Comparison of ENCODE assay signal across 22 cellular contexts in genomic region chr10:47297796-47298540, GRCh38. TPM values are rescaled to one million over a fixed set of nuclear protein-coding genes. Genes with fewer than 3 reads are reported as not detected.
"Had no signal": no experiment of that assay in that cellular context is flagged by ENCODE, and none has a peak within 500 bp of the region (broad histone marks: within the 10 kb centered on the region; RNA-seq: fewer than 3 reads in every experiment).

No MANE protein-coding gene starts in this region.

- H3K9me3 ChIP-seq: adrenal gland, ascending aorta, esophagus squamous epithelium, gastrocnemius medialis, heart left ventricle, psoas muscle, right atrium auricular region, upper lobe of left lung had no signal

- H3K27ac ChIP-seq: adrenal gland, coronary artery, gastrocnemius medialis, psoas muscle, right atrium auricular region, skin epidermis had no signal

- H3K4me3 Mint-ChIP-seq: central memory CD8-positive, alpha-beta T cell; endodermal cell; stimulated activated naive CD8-positive, alpha-beta T cell treated with anti-CD3 and anti-CD28 coated beads, Interleukin-15, amount 100 ng/mL, for 72 hours had no signal

- H3K36me3 ChIP-seq: adrenal gland, ascending aorta, esophagus squamous epithelium, gastrocnemius medialis, heart left ventricle, right atrium auricular region, upper lobe of left lung had no signal

- H3K4me1 ChIP-seq: psoas muscle had no signal

- H3K36me3 Mint-ChIP-seq: activated naive CD8-positive, alpha-beta T cell had no signal

- H3K9me3 Mint-ChIP-seq: central memory CD8-positive, alpha-beta T cell; endodermal cell; stimulated activated naive CD8-positive, alpha-beta T cell treated with anti-CD3 and anti-CD28 coated beads, Interleukin-15, amount 100 ng/mL, for 72 hours had no signal

- H3K4me3 ChIP-seq: adrenal gland, coronary artery, esophagus squamous epithelium, gastrocnemius medialis, heart left ventricle, psoas muscle, right atrium auricular region, skin epidermis, upper lobe of left lung had no signal

- H3K27ac Mint-ChIP-seq: activated naive CD8-positive, alpha-beta T cell; endodermal cell; stimulated activated naive CD8-positive, alpha-beta T cell treated with anti-CD3 and anti-CD28 coated beads, Interleukin-15, amount 100 ng/mL, for 72 hours had no signal

- ATAC-seq: psoas muscle; stimulated activated naive CD8-positive, alpha-beta T cell treated with anti-CD3 and anti-CD28 coated beads, Interleukin-15, amount 100 ng/mL, for 72 hours had no signal

- DNase-seq: activated naive CD4-positive, alpha-beta T cell; activated T-cell treated with anti-CD3 and anti-CD28 coated beads, Interleukin-2, amount 50 U/mL, for 1 hour; adrenal gland; endodermal cell; esophagus squamous epithelium; gastrocnemius medialis; heart left ventricle; psoas muscle; stimulated activated CD4-positive, alpha-beta T cell treated with anti-CD3 and anti-CD28 coated beads, Interleukin-1b, Interleukin-23, amount 100 ng/mL, for 48 hours; stimulated activated naive CD8-positive, alpha-beta T cell treated with anti-CD3 and anti-CD28 coated beads, Interleukin-15, amount 100 ng/mL, for 72 hours; T-helper 9 cell; upper lobe of left lung had no signal

- H3K27me3 ChIP-seq: ascending aorta, right atrium auricular region had no signal

RNA-seq across cellular contexts. Expression of gene GDF10, which starts 2.0 kb away (rescaled TPM):
- total RNA-seq: endodermal cell; mononuclear cell; osteocyte; T-helper 1 cell treated with Interleukin-12 subunit alpha and Interleukin-12 subunit beta and Interleukin-4 antibody, amounts not matched to agents 30 ng/mL and 1 ng/mL, for 36 hours had no signal

RNA-seq across cellular contexts. Expression of gene GDF2, which starts 24.3 kb away (rescaled TPM):
- total RNA-seq: adrenal gland; endodermal cell; esophagus squamous epithelium; gastrocnemius medialis; heart left ventricle; mononuclear cell; osteocyte; psoas muscle; T-helper 1 cell treated with Interleukin-12 subunit alpha and Interleukin-12 subunit beta and Interleukin-4 antibody, amounts not matched to agents 30 ng/mL and 1 ng/mL, for 36 hours; upper lobe of left lung had no signal

RNA-seq across cellular contexts. Expression of gene RBP3, which starts 50.2 kb away (rescaled TPM):
- total RNA-seq: ascending aorta; endodermal cell; esophagus squamous epithelium; gastrocnemius medialis; heart left ventricle; liver; mononuclear cell; osteocyte; psoas muscle; right atrium auricular region; T-helper 1 cell treated with Interleukin-12 subunit alpha and Interleukin-12 subunit beta and Interleukin-4 antibody, amounts not matched to agents 30 ng/mL and 1 ng/mL, for 36 hours; upper lobe of left lung had no signal
